In genomic region chr13:40251343-40252032, GRCh38 we compare ENCODE assay signal across 12 cellular contexts.
DNase-seq lines count a peak whose midpoint lies in the region; ATAC-seq and TF ChIP-seq lines count a peak whose summit lies in the region.
"Had no signal": no experiment of that assay in that cellular context is flagged by ENCODE, and none has a peak within 500 bp of the region (broad histone marks: within the 10 kb centered on the region; RNA-seq: fewer than 3 reads in every experiment).

No MANE protein-coding gene starts in this region.

- no peaks in the 10 kb centered on the region for H3K9me3 ChIP-seq in esophagus (ENCODE audit: control insufficient read depth in 2 of 2, insufficient read depth in 1 of 2, low read depth in 1 of 2, low read length in 1 of 2)
- H3K9me3 ChIP-seq in sigmoid colon: no peaks in the 10 kb centered on the region
- H3K9me3 ChIP-seq: ovary, upper lobe of left lung had no signal

- WGBS in esophagus, 2 donors: 44 to 100% methylated on average over 1 of the region's 1 CpG
- WGBS in sigmoid colon, 2 donors: 50 to 80% methylated on average over 1 of the region's 1 CpG

- intact Hi-C loops in sigmoid colon (cut with DNase I): no loop called here

- peak; percentile 23 for DNase-seq in GM20000 (ENCODE audit: low spot score)
- DNase-seq in renal cortical epithelial cell (ENCODE audit: low read depth): peak; percentile 48
- no peak for DNase-seq in foreskin melanocyte
- DNase-seq in sigmoid colon: no peak
- no peak for DNase-seq in NK-92 treated with Interleukin-12 subunit alpha and Interleukin-12 subunit beta, amount 100 ng/mL, for 24 hours (lab: John Stamatoyannopoulos, UW)
- no peak for DNase-seq in DMS53 treated with DMSO at 0.1 percent for 48 hours (lab: John Stamatoyannopoulos, UW; ENCODE audit: unreplicated experiment)
- DNase-seq: amniotic stem cell, ovary, upper lobe of left lung had no signal

- H3K4me3 ChIP-seq in esophagus (ENCODE audit: low read depth in 1 of 2, low read length in 2 of 2) (no peak overlapping the region), sigmoid colon (no peak overlapping the region)
- H3K4me3 ChIP-seq: lung, ovary, upper lobe of left lung had no signal

- ATAC-seq in SK-N-SH treated with all-trans-retinoic acid at 6 μM for 48 hours: peak; percentile 45; the same call in 1 of the 3 replicates

- no peak for TF ChIP-seq POLR2A in sigmoid colon (IDR thresholded peaks at IDR 0.05)

- TF ChIP-seq CTCF in GM20000 (IDR thresholded peaks at IDR 0.05; ENCODE audit: extremely low read depth, missing control alignments) (no peak), sigmoid colon (IDR thresholded peaks at IDR 0.05) (no peak)

- H3K27ac ChIP-seq in esophagus (ENCODE audit: low read depth in 2 of 2, low read length in 1 of 2) (peak overlapping the region; percentile 12 to 42), sigmoid colon (peak overlapping the region in 1 of 4 donors; percentile 52)
- H3K27ac ChIP-seq: upper lobe of left lung had no signal

- H3K36me3 ChIP-seq in esophagus (ENCODE audit: control insufficient read depth in 2 of 2, insufficient read depth in 2 of 2, low read length in 1 of 2): no peaks in the 10 kb centered on the region
- H3K36me3 ChIP-seq in sigmoid colon: no peaks in the 10 kb centered on the region
- H3K36me3 ChIP-seq: ovary, upper lobe of left lung had no signal

- peaks cover 0 to 2% of the 10 kb centered on the region in 2 donors for H3K4me1 ChIP-seq in esophagus (ENCODE audit: control insufficient read depth in 2 of 2, insufficient read depth in 2 of 2, low read length in 1 of 2)
- no peaks in the 10 kb centered on the region for H3K4me1 ChIP-seq in sigmoid colon
- H3K4me1 ChIP-seq: upper lobe of left lung had no signal

- TF ChIP-seq EP300 in sigmoid colon (IDR thresholded peaks at IDR 0.05): no peak

- H3K27me3 ChIP-seq in esophagus (ENCODE audit: control insufficient read depth in 1 of 2, insufficient read depth in 2 of 2, low read length in 2 of 2) (no peaks in the 10 kb centered on the region), sigmoid colon (no peaks in the 10 kb centered on the region)
- H3K27me3 ChIP-seq: ovary, upper lobe of left lung had no signal

TF ChIP-seq in SK-N-SH treated with all-trans-retinoic acid at 6 μM for 48 hours, 23 proteins besides CTCF, POLR2A, EP300 and RAD21:
- TF ChIP-seq OSR1 (CRISPR knock-in tag; IDR thresholded peaks at IDR 0.05): no peak
- TF ChIP-seq RARB (CRISPR knock-in tag; IDR thresholded peaks at IDR 0.05): no peak
- no peak for TF ChIP-seq ZNF70 (CRISPR knock-in tag; IDR thresholded peaks at IDR 0.05)
- TF ChIP-seq BACH2 (CRISPR knock-in tag; IDR thresholded peaks at IDR 0.05; ENCODE audit: borderline replicate concordance): no peak
- no peak for TF ChIP-seq ISL1 (CRISPR knock-in tag; IDR thresholded peaks at IDR 0.05)
- TF ChIP-seq CSDC2 (CRISPR knock-in tag; IDR thresholded peaks at IDR 0.05): no peak
- TF ChIP-seq ESRRG (CRISPR knock-in tag; IDR thresholded peaks at IDR 0.05): no peak

Comparison
In these comparisons a context has a peak if more than half of its experiments do, and no peak if none do; other contexts are left out.
1. DNase-seq: peak in GM20000 (single experiment) and renal cortical epithelial cell (single experiment); none in foreskin melanocyte (single experiment), sigmoid colon (single experiment), NK-92 treated with Interleukin-12 subunit alpha and Interleukin-12 subunit beta, amount 100 ng/mL, for 24 hours (single experiment) and DMS53 treated with DMSO at 0.1 percent for 48 hours (single experiment).